ENCODE assay signal across 29 cellular contexts in the genomic region with DNA sequence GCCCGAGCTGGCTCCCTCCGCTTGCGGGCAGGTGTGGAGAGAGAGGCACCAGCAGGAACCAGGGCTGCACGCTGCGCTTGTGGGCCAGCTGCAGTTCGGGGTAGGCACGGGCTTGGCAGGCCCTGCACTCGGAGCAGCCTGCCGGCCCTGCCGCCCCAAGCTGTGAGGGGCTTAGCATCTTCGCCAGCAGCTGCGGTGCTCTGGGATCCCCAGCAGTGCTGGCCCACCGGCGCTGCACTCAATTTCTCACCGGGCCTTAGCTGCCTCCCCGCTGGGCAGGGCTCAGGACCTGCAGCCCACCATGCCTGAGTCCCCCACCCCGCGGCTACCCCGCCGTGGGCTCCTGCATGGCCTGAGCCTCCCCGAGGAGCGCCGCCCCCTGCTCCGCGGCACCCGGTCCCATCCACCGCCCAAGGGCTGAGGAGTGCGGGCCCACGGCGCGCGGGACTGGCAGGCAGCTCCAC.
"Had no signal": no experiment of that assay in that cellular context is flagged by ENCODE, and none has a peak within 500 bp of the region (broad histone marks: within the 10 kb centered on the region; RNA-seq: fewer than 3 reads in every experiment).

No MANE protein-coding gene starts in this region.

- H3K27me3 ChIP-seq: adrenal gland had no signal

- ATAC-seq: activated naive CD4-positive, alpha-beta T cell treated with anti-CD3 and anti-CD28 coated beads, Interleukin-2, amount 50 U/mL, for 72 hours; activated T-cell treated with anti-CD3 and anti-CD28 coated beads, Interleukin-2, amount 50 U/mL, for 4 hours; Panc1 had no signal

- H3K4me1 ChIP-seq: adrenal gland had no signal

- H3K9me3 ChIP-seq: adrenal gland had no signal

- H3K27ac ChIP-seq: adrenal gland, VCaP had no signal

- DNase-seq: activated B cell treated with CpG ODN at 0.5 μM for 24 hours; activated CD4-positive, alpha-beta memory T cell treated with anti-CD3 and anti-CD28 coated beads for 36 hours; activated CD4-positive, alpha-beta T cell treated with anti-CD3 and anti-CD28 coated beads for 4 hours; activated CD4-positive, alpha-beta T cell treated with anti-CD3 and anti-CD28 coated beads, Interleukin-2, amount 50 U/mL, for 1 hour; activated CD4-positive, CD25-positive, alpha-beta regulatory T cell treated with anti-CD3 and anti-CD28 coated beads, Interleukin-2, amount 50 U/mL, for 72 hours; activated CD8-positive, alpha-beta memory T cell treated with anti-CD3 and anti-CD28 coated beads, Interleukin-2, amount 50 U/mL, for 4 hours; activated effector memory CD4-positive, alpha-beta T cell treated with anti-CD3 and anti-CD28 coated beads, Interleukin-2, amount 50 U/mL, for 16 hours; activated naive CD4-positive, alpha-beta T cell treated with anti-CD3 and anti-CD28 coated beads for 36 hours; activated T-cell treated with anti-CD3 and anti-CD28 coated beads for 4 hours; activated T-cell treated with anti-CD3 and anti-CD28 coated beads, Interleukin-2, amount 50 U/mL, for 4 hours; adrenal gland; central memory CD4-positive, alpha-beta T cell; KBM-7; NCI-H1048; NCI-H1105 treated with DMSO at 0.1 percent for 48 hours; NCI-H1436; NCI-H1694; NCI-H1930; NCI-H2081 treated with DMSO at 0.1 percent for 48 hours; NCI-H345; NCI-H524 treated with DMSO at 0.1 percent for 48 hours; RPMI8226; SW 1271; T-helper 1 cell; T-helper 2 cell; T-helper 9 cell had no signal

- H3K4me3 ChIP-seq: adrenal gland had no signal

- H3K36me3 ChIP-seq: adrenal gland had no signal
